ENCODE assay signal across 7 cellular contexts in genomic region chr11:62854825-62855570, GRCh38. TPM values are rescaled to one million over a fixed set of nuclear protein-coding genes. Genes with fewer than 3 reads are reported as not detected.
DNase-seq lines count a peak whose midpoint lies in the region; ATAC-seq and TF ChIP-seq lines count a peak whose summit lies in the region.

No MANE protein-coding gene starts in this region.

- no peaks in the 10 kb centered on the region for H3K9me3 ChIP-seq in right cardiac atrium (ENCODE audit: control insufficient read depth, low read length)

- WGBS in right cardiac atrium = 3% methylated on average over 15 of the region's 15 CpGs

- TF ChIP-seq CTCF in HFFc6 (IDR thresholded peaks at IDR 0.05) = no peak

- ATAC-seq in right cardiac atrium = no peak
- no peak for ATAC-seq in stimulated activated effector memory CD8-positive, alpha-beta T cell treated with anti-CD3 and anti-CD28 coated beads, Interleukin-12 subunit alpha, Interleukin-12 subunit beta, amount 100 ng/mL, for 72 hours
- no peak for ATAC-seq in HG02759 (IDR thresholded peaks at IDR 0.05; ENCODE audit: unreplicated experiment)
- no peak for ATAC-seq in HG02623 (IDR thresholded peaks at IDR 0.05; ENCODE audit: unreplicated experiment)

- H3K4me1 Mint-ChIP-seq in HFFc6 (ENCODE audit: low read depth) = peaks cover 46% of the 10 kb centered on the region
- H3K4me1 Mint-ChIP-seq in T-helper 2 cell treated with Interferon-gamma antibody and Interleukin-4, amounts not matched to agents 5 μg/mL and 100 μg/mL, for 36 hours (ENCODE audit: low read depth) = peaks cover 55% of the 10 kb centered on the region
- H3K4me1 Mint-ChIP-seq in stimulated activated effector memory CD8-positive, alpha-beta T cell treated with anti-CD3 and anti-CD28 coated beads, Interleukin-12 subunit alpha, Interleukin-12 subunit beta, amount 100 ng/mL, for 72 hours = peaks cover 56% of the 10 kb centered on the region

- H3K4me3 Mint-ChIP-seq in HFFc6 = peak overlapping the region; percentile 97
- peak overlapping the region; percentile 99 for H3K4me3 Mint-ChIP-seq in T-helper 2 cell treated with Interferon-gamma antibody and Interleukin-4, amounts not matched to agents 5 μg/mL and 100 μg/mL, for 36 hours
- peak overlapping the region; percentile 94 for H3K4me3 Mint-ChIP-seq in stimulated activated effector memory CD8-positive, alpha-beta T cell treated with anti-CD3 and anti-CD28 coated beads, Interleukin-12 subunit alpha, Interleukin-12 subunit beta, amount 100 ng/mL, for 72 hours

- peaks cover 18% of the 10 kb centered on the region for H3K27me3 Mint-ChIP-seq in HFFc6 (ENCODE audit: insufficient read depth)
- H3K27me3 Mint-ChIP-seq in T-helper 2 cell treated with Interferon-gamma antibody and Interleukin-4, amounts not matched to agents 5 μg/mL and 100 μg/mL, for 36 hours (ENCODE audit: low read depth) = no peaks in the 10 kb centered on the region

- H3K27me3 ChIP-seq in right cardiac atrium (ENCODE audit: control insufficient read depth, insufficient read depth) = no peaks in the 10 kb centered on the region

- H3K36me3 Mint-ChIP-seq in HFFc6 (ENCODE audit: low read depth) = peaks cover 43% of the 10 kb centered on the region
- H3K36me3 Mint-ChIP-seq in T-helper 2 cell treated with Interferon-gamma antibody and Interleukin-4, amounts not matched to agents 5 μg/mL and 100 μg/mL, for 36 hours (ENCODE audit: low read depth) = peaks cover 58% of the 10 kb centered on the region
- H3K36me3 Mint-ChIP-seq in stimulated activated effector memory CD8-positive, alpha-beta T cell treated with anti-CD3 and anti-CD28 coated beads, Interleukin-12 subunit alpha, Interleukin-12 subunit beta, amount 100 ng/mL, for 72 hours = peaks cover 76% of the 10 kb centered on the region

- H3K4me1 ChIP-seq in right cardiac atrium (ENCODE audit: control insufficient read depth, insufficient read depth, low read length) = no peaks in the 10 kb centered on the region

- H3K9me3 Mint-ChIP-seq in HFFc6 = peaks cover 10% of the 10 kb centered on the region
- H3K9me3 Mint-ChIP-seq in T-helper 2 cell treated with Interferon-gamma antibody and Interleukin-4, amounts not matched to agents 5 μg/mL and 100 μg/mL, for 36 hours = no peaks in the 10 kb centered on the region
- no peaks in the 10 kb centered on the region for H3K9me3 Mint-ChIP-seq in stimulated activated effector memory CD8-positive, alpha-beta T cell treated with anti-CD3 and anti-CD28 coated beads, Interleukin-12 subunit alpha, Interleukin-12 subunit beta, amount 100 ng/mL, for 72 hours

- DNase-seq in HFFc6 = no peak
- no peak for DNase-seq in T-helper 2 cell treated with Interferon-gamma antibody and Interleukin-4, amounts not matched to agents 5 μg/mL and 100 μg/mL, for 36 hours (ENCODE audit: low spot score)
- DNase-seq in right cardiac atrium = no peak
- no peak for DNase-seq in stimulated activated effector memory CD8-positive, alpha-beta T cell treated with anti-CD3 and anti-CD28 coated beads, Interleukin-12 subunit alpha, Interleukin-12 subunit beta, amount 100 ng/mL, for 72 hours (ENCODE audit: low spot score in 2 of 2)
- DNase-seq in NOMO-1 treated with dmso at 0.1 percent for 144 hours (lab: John Stamatoyannopoulos, UW; ENCODE audit: unreplicated experiment) = no peak

- intact Hi-C loops in right cardiac atrium (cut with DNase I) = no loop called here

- H3K27ac Mint-ChIP-seq in HFFc6 = peak overlapping the region; percentile 93
- H3K27ac Mint-ChIP-seq in T-helper 2 cell treated with Interferon-gamma antibody and Interleukin-4, amounts not matched to agents 5 μg/mL and 100 μg/mL, for 36 hours = peak overlapping the region; percentile 99
- H3K27ac Mint-ChIP-seq in stimulated activated effector memory CD8-positive, alpha-beta T cell treated with anti-CD3 and anti-CD28 coated beads, Interleukin-12 subunit alpha, Interleukin-12 subunit beta, amount 100 ng/mL, for 72 hours = peak overlapping the region; percentile 98

- peak overlapping the region; percentile 91 for H3K4me3 ChIP-seq in right cardiac atrium (ENCODE audit: low read length)

- peak overlapping the region; percentile 92 for H3K27ac ChIP-seq in right cardiac atrium (ENCODE audit: low read length)

RNA-seq across cellular contexts. Expression of gene WDR74, which starts 15.6 kb away (rescaled TPM):
- total RNA-seq in HFFc6 (2021; fragmentation: NEBNext Ultra II Directional; extraction: Animal tissue kit (Norgen Biotek cat#: 25700)) = 10 to 100 TPM; 37.4 to 49.2 (median 41.0) TPM
- total RNA-seq in right cardiac atrium = 10 to 100 TPM; 24.8 to 28.7 (median 26.6) TPM
- 17.9 TPM for polyA plus RNA-seq in right cardiac atrium

RNA-seq across cellular contexts. Expression of gene TEX54, which starts 22.4 kb away (rescaled TPM):
- not detected for total RNA-seq in HFFc6 (2021; fragmentation: NEBNext Ultra II Directional; extraction: Animal tissue kit (Norgen Biotek cat#: 25700))
- not detected for total RNA-seq in right cardiac atrium
- polyA plus RNA-seq in right cardiac atrium = not detected

RNA-seq across cellular contexts. Expression of gene STX5, which starts 23.1 kb away (rescaled TPM):
- 10 to 100 TPM; 41.4 to 54.6 (median 47.8) TPM for total RNA-seq in HFFc6 (2021; fragmentation: NEBNext Ultra II Directional; extraction: Animal tissue kit (Norgen Biotek cat#: 25700))
- total RNA-seq in right cardiac atrium = 10 to 100 TPM; 20.1 to 27.8 (median 21.8) TPM
- polyA plus RNA-seq in right cardiac atrium = 14.4 TPM

RNA-seq across cellular contexts. Expression of gene SLC3A2, which starts 25.7 kb away (rescaled TPM):
- total RNA-seq in HFFc6 (2021; fragmentation: NEBNext Ultra II Directional; extraction: Animal tissue kit (Norgen Biotek cat#: 25700)) = 100 to 1,000 TPM; 140 to 206 (median 180) TPM
- 10 to 100 TPM; 40.2 to 64.1 (median 40.5) TPM for total RNA-seq in right cardiac atrium
- polyA plus RNA-seq in right cardiac atrium = 28.1 TPM

RNA-seq across cellular contexts. Expression of gene NXF1, which starts 49.8 kb away (rescaled TPM):
- total RNA-seq in HFFc6 (2021; fragmentation: NEBNext Ultra II Directional; extraction: Animal tissue kit (Norgen Biotek cat#: 25700)) = 10 to 100 TPM; 51.5 to 57.7 (median 55.0) TPM
- total RNA-seq in right cardiac atrium = 10 to 100 TPM; 40.3 to 56.4 (median 47.1) TPM
- polyA plus RNA-seq in right cardiac atrium = 45.8 TPM
